ENCODE assay signal across 24 cellular contexts in the genomic region with DNA sequence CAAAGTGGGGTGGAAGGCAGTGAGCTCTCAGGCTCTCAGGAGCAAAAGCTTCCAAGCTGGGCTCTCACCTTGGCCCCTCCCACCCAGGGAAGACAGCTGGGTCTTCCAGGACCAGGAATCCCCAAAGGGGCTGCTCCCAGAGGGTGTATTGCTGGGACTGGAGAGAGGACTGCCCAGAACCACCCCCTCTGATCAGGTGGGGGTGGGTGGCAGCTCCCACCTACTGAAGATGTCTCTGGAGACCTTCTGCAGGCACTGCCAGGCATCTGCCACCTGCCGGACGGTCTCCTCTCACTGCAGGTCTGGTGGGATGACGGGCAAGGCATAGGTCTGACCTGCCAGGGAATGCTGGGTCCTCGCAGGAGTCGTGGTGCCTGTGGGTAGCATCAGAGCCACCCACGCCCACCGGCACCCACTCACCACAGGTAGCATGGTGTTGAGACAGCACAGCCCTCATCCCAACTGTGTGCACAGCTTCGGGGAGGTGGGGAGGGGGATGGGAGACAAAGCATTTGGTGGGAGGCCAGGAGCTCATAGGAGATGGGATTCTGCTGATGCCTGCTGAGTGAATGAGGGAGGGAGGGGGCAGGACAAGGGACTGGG.
"Had no signal": no experiment of that assay in that cellular context is flagged by ENCODE, and none has a peak within 500 bp of the region (broad histone marks: within the 10 kb centered on the region; RNA-seq: fewer than 3 reads in every experiment).

No MANE protein-coding gene starts in this region.

- H3K9me3 ChIP-seq: body of pancreas, left ventricle myocardium inferior, neutrophil, tibial artery had no signal

- H3K36me3 ChIP-seq: left ventricle myocardium inferior, neutrophil, tibial artery had no signal

- H3K36me3 Mint-ChIP-seq: mesothelial cell of epicardium, natural killer cell had no signal

- H3K27ac ChIP-seq: body of pancreas, left ventricle myocardium inferior, neutrophil, parathyroid adenoma, tibial artery had no signal

- H3K4me3 ChIP-seq: body of pancreas, left ventricle myocardium inferior, tibial artery had no signal

- H3K4me1 Mint-ChIP-seq: activated B cell treated with CpG ODN at 0.5 μM for 24 hours; natural killer cell; stimulated activated naive CD8-positive, alpha-beta T cell treated with anti-CD3 and anti-CD28 coated beads, Interleukin-15, amount 100 ng/mL, for 72 hours had no signal

- H3K4me3 Mint-ChIP-seq: activated B cell treated with CpG ODN at 0.5 μM for 24 hours; activated naive CD4-positive, alpha-beta T cell treated with anti-CD3 and anti-CD28 coated beads for 36 hours; activated T-cell treated with anti-CD3 and anti-CD28 coated beads, Interleukin-2, amount 50 U/mL, for 72 hours; dendritic cell treated with granulocyte-macrophage colony-stimulating factor and Interleukin-4, amounts not matched to agents 40 ng/mL and 50 ng/mL, for 4 days; mesothelial cell of epicardium; natural killer cell; stimulated activated naive CD8-positive, alpha-beta T cell treated with anti-CD3 and anti-CD28 coated beads, Interleukin-15, amount 100 ng/mL, for 72 hours had no signal

- H3K27me3 ChIP-seq: body of pancreas, neutrophil had no signal

- H3K79me2 ChIP-seq: parathyroid adenoma had no signal

- H2AFZ ChIP-seq: parathyroid adenoma had no signal

- H3K9me3 Mint-ChIP-seq: activated B cell treated with CpG ODN at 0.5 μM for 24 hours; activated naive CD4-positive, alpha-beta T cell treated with anti-CD3 and anti-CD28 coated beads for 36 hours; activated T-cell treated with anti-CD3 and anti-CD28 coated beads, Interleukin-2, amount 50 U/mL, for 72 hours; dendritic cell treated with granulocyte-macrophage colony-stimulating factor and Interleukin-4, amounts not matched to agents 40 ng/mL and 50 ng/mL, for 4 days; mesothelial cell of epicardium; natural killer cell; stimulated activated naive CD8-positive, alpha-beta T cell treated with anti-CD3 and anti-CD28 coated beads, Interleukin-15, amount 100 ng/mL, for 72 hours had no signal

- H3K27me3 Mint-ChIP-seq: dendritic cell treated with granulocyte-macrophage colony-stimulating factor and Interleukin-4, amounts not matched to agents 40 ng/mL and 50 ng/mL, for 4 days had no signal

- H3K9ac ChIP-seq: parathyroid adenoma had no signal

- H3K27ac Mint-ChIP-seq: activated B cell treated with CpG ODN at 0.5 μM for 24 hours; activated naive CD4-positive, alpha-beta T cell treated with anti-CD3 and anti-CD28 coated beads for 36 hours; activated T-cell treated with anti-CD3 and anti-CD28 coated beads, Interleukin-2, amount 50 U/mL, for 72 hours; dendritic cell treated with granulocyte-macrophage colony-stimulating factor and Interleukin-4, amounts not matched to agents 40 ng/mL and 50 ng/mL, for 4 days; mesothelial cell of epicardium; natural killer cell; stimulated activated naive CD8-positive, alpha-beta T cell treated with anti-CD3 and anti-CD28 coated beads, Interleukin-15, amount 100 ng/mL, for 72 hours had no signal

- H3K4me1 ChIP-seq: left ventricle myocardium inferior, parathyroid adenoma, tibial artery had no signal

- DNase-seq: activated B cell treated with CpG ODN at 0.5 μM for 24 hours; activated CD4-positive, alpha-beta T cell treated with anti-CD3 and anti-CD28 coated beads for 4 hours; activated CD4-positive, alpha-beta T cell treated with anti-CD3 and anti-CD28 coated beads, Interleukin-2, amount 50 U/mL, for 48 hours; activated effector memory CD4-positive, alpha-beta T cell treated with Interleukin-2 at 50 U/mL for 16 hours; activated naive CD4-positive, alpha-beta T cell treated with anti-CD3 and anti-CD28 coated beads for 36 hours; activated T-cell treated with anti-CD3 and anti-CD28 coated beads, Interleukin-2, amount 50 U/mL, for 72 hours; anterior cingulate cortex; body of pancreas; effector CD4-positive, alpha-beta T cell; foreskin melanocyte; kidney glomerular epithelial cell; left ventricle myocardium inferior; mammary epithelial cell; natural killer cell; right cardiac atrium; stimulated activated CD4-positive, alpha-beta T cell treated with anti-CD3 and anti-CD28 coated beads, Interleukin-12 subunit alpha, Interleukin-12 subunit beta, amount 100 ng/mL, for 4 hours; stimulated activated naive CD8-positive, alpha-beta T cell treated with anti-CD3 and anti-CD28 coated beads, Interleukin-15, amount 100 ng/mL, for 72 hours; T-helper 1 cell; T1000; tibial artery had no signal
